ENCODE assay signal across 23 cellular contexts in the genomic region with DNA sequence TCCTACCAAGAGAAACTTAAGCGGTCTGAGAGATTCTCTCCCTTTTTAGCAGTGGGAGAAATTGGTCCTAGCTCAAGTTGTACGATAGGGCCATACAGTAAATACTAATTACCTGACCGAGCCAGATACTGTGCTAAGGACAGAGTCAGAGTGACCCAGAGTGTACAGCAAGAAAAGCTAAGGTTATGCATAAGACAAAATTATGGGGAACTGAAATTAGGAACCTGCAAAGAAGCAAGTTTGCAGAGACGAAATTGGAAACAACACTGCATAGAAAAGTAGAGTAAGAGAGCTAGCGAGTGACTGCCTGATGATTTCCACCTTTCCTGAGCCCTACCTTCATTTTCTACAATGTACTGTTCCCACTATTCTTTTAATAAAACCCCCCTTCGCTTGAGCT.
A peak's percentile ranks its signal among the peaks of the same experiment; 100 is the strongest.
DNase-seq lines count a peak whose midpoint lies in the region; ATAC-seq and TF ChIP-seq lines count a peak whose summit lies in the region.
"Had no signal": no experiment of that assay in that cellular context is flagged by ENCODE, and none has a peak within 500 bp of the region (broad histone marks: within the 10 kb centered on the region; RNA-seq: fewer than 3 reads in every experiment).

No MANE protein-coding gene starts in this region.

- H3K4me1 ChIP-seq in esophagus muscularis mucosa: peaks cover 0 to 51% (median 34%) of the 10 kb centered on the region in 4 donors

- H3K4me3 Mint-ChIP-seq in T-helper 2 cell treated with Interferon-gamma antibody and Interleukin-4, amounts not matched to agents 5 μg/mL and 100 μg/mL, for 36 hours: no peak overlapping the region
- H3K4me3 Mint-ChIP-seq: activated naive CD4-positive, alpha-beta T cell treated with anti-CD3 and anti-CD28 coated beads, Interleukin-2, amount 50 U/mL, for 24 hours; activated T-cell treated with anti-CD3 and anti-CD28 coated beads, Interleukin-2, amount 50 U/mL, for 72 hours; CD8-positive, alpha-beta T cell had no signal

- H3K27me3 ChIP-seq in esophagus muscularis mucosa: no peaks in the 10 kb centered on the region
- H3K27me3 ChIP-seq: neutrophil, tibial nerve had no signal

- no peaks in the 10 kb centered on the region for H3K27me3 Mint-ChIP-seq in T-helper 2 cell treated with Interferon-gamma antibody and Interleukin-4, amounts not matched to agents 5 μg/mL and 100 μg/mL, for 36 hours (ENCODE audit: low read depth)
- H3K27me3 Mint-ChIP-seq: activated naive CD4-positive, alpha-beta T cell treated with anti-CD3 and anti-CD28 coated beads, Interleukin-2, amount 50 U/mL, for 24 hours had no signal

- TF ChIP-seq CTCF in esophagus muscularis mucosa (IDR thresholded peaks at IDR 0.05): no peak

- H3K36me3 ChIP-seq in esophagus muscularis mucosa: no peaks in the 10 kb centered on the region
- H3K36me3 ChIP-seq: HAP-1, neutrophil, tibial nerve had no signal

- H3K4me3 ChIP-seq in esophagus muscularis mucosa: peak overlapping the region in 3 of 4 donors; percentile 23 to 40 (median 26)
- H3K4me3 ChIP-seq: HAP-1, K562, SK-N-MC, tibial nerve had no signal

- H3K9me3 ChIP-seq in esophagus muscularis mucosa: no peaks in the 10 kb centered on the region
- H3K9me3 ChIP-seq: HAP-1, neutrophil, tibial nerve had no signal

- no peaks in the 10 kb centered on the region for H3K36me3 Mint-ChIP-seq in T-helper 2 cell treated with Interferon-gamma antibody and Interleukin-4, amounts not matched to agents 5 μg/mL and 100 μg/mL, for 36 hours (ENCODE audit: low read depth)
- H3K36me3 Mint-ChIP-seq: activated naive CD4-positive, alpha-beta T cell treated with anti-CD3 and anti-CD28 coated beads, Interleukin-2, amount 50 U/mL, for 24 hours; CD8-positive, alpha-beta T cell had no signal

- peak overlapping the region; percentile 46 to 70 (median 52) for H3K27ac ChIP-seq in esophagus muscularis mucosa (replicated peaks in 1 of 4)
- H3K27ac ChIP-seq: neutrophil, SK-N-MC, tibial nerve had no signal

- no peak overlapping the region for H3K27ac Mint-ChIP-seq in T-helper 2 cell treated with Interferon-gamma antibody and Interleukin-4, amounts not matched to agents 5 μg/mL and 100 μg/mL, for 36 hours
- H3K27ac Mint-ChIP-seq: activated naive CD4-positive, alpha-beta T cell treated with anti-CD3 and anti-CD28 coated beads, Interleukin-2, amount 50 U/mL, for 24 hours; activated T-cell treated with anti-CD3 and anti-CD28 coated beads, Interleukin-2, amount 50 U/mL, for 72 hours; CD8-positive, alpha-beta T cell had no signal

- WGBS in esophagus muscularis mucosa: 46% methylated on average over 6 of the region's 6 CpGs

- ATAC-seq in GM18870 (IDR thresholded peaks at IDR 0.05; ENCODE audit: unreplicated experiment) (peak; percentile 78), GM21423 (IDR thresholded peaks at IDR 0.05; ENCODE audit: unreplicated experiment) (peak; percentile 41), HG03520 (IDR thresholded peaks at IDR 0.05; ENCODE audit: unreplicated experiment) (peak; percentile 80)
- ATAC-seq: activated T-cell treated with anti-CD3 and anti-CD28 coated beads, Interleukin-2, amount 50 U/mL, for 72 hours; CD8-positive, alpha-beta T cell; K562; stimulated activated naive CD8-positive, alpha-beta T cell treated with anti-CD3 and anti-CD28 coated beads, Interleukin-15, Interleukin-2, amounts not matched to agents 100 U/mL and 50 U/mL, for 24 hours had no signal

- H3K9me3 Mint-ChIP-seq in T-helper 2 cell treated with Interferon-gamma antibody and Interleukin-4, amounts not matched to agents 5 μg/mL and 100 μg/mL, for 36 hours: no peaks in the 10 kb centered on the region
- H3K9me3 Mint-ChIP-seq: activated naive CD4-positive, alpha-beta T cell treated with anti-CD3 and anti-CD28 coated beads, Interleukin-2, amount 50 U/mL, for 24 hours; CD8-positive, alpha-beta T cell had no signal

- TF ChIP-seq POLR2A in esophagus muscularis mucosa (IDR thresholded peaks at IDR 0.05; ENCODE audit: low read depth): no peak

- DNase-seq in esophagus muscularis mucosa (ENCODE audit: extremely low spot score) (no peak), DMS153 treated with DMSO at 0.1 percent for 48 hours (lab: John Stamatoyannopoulos, UW; ENCODE audit: unreplicated experiment) (no peak), mesenteric fat pad (ENCODE audit: low spot score) (no peak)
- no peak for DNase-seq in T-helper 2 cell treated with Interferon-gamma antibody and Interleukin-4, amounts not matched to agents 5 μg/mL and 100 μg/mL, for 36 hours (ENCODE audit: low spot score)
- no peak for DNase-seq in stimulated activated CD4-positive, alpha-beta T cell treated with anti-CD3 and anti-CD28 coated beads, Interleukin-4, amount 100 ng/mL, for 24 hours
- DNase-seq: activated CD4-positive, CD25-positive, alpha-beta regulatory T cell treated with anti-CD3 and anti-CD28 coated beads, Interleukin-2, amount 50 U/mL, for 72 hours; activated T-cell treated with anti-CD3 and anti-CD28 coated beads, Interleukin-2, amount 50 U/mL, for 72 hours; aorta; caudate nucleus; CD8-positive, alpha-beta T cell; small intestine; stimulated activated CD4-positive, alpha-beta T cell treated with anti-CD3 and anti-CD28 coated beads, Interleukin-2, amount 100 ng/mL, for 48 hours; stimulated activated naive CD8-positive, alpha-beta T cell treated with anti-CD3 and anti-CD28 coated beads, Interleukin-15, Interleukin-2, amounts not matched to agents 100 U/mL and 50 U/mL, for 24 hours; T-helper 9 cell had no signal

- no peak for TF ChIP-seq EP300 in esophagus muscularis mucosa (IDR thresholded peaks at IDR 0.05)

- intact Hi-C loops in esophagus muscularis mucosa (cut with DNase I): no loop called here

- no peaks in the 10 kb centered on the region for H3K4me1 Mint-ChIP-seq in T-helper 2 cell treated with Interferon-gamma antibody and Interleukin-4, amounts not matched to agents 5 μg/mL and 100 μg/mL, for 36 hours (ENCODE audit: low read depth)
- H3K4me1 Mint-ChIP-seq: activated naive CD4-positive, alpha-beta T cell treated with anti-CD3 and anti-CD28 coated beads, Interleukin-2, amount 50 U/mL, for 24 hours had no signal
